In the genomic region with DNA sequence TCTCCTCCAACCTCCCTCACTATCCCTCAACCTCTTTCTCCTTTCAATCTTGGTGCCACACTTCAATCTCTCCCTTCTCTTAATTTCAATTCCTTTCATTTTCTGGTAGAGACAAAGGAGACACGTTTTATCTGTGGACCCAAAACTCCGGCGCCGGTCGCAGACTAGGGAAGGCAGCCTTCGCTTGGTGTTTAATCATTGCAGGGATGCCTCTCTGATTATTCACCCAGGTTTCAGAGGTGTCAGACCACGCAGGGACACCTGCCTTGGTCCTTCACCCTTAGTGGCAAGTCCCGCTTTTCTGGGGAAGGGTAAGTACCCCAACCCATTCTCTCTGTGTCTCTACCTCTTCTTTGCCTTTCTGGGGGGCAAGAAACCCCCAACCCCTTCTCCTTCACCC, we compare ENCODE assay signal across 17 cellular contexts. TPM values are rescaled to one million over a fixed set of nuclear protein-coding genes. Genes with fewer than 3 reads are reported as not detected.
"Had no signal": no experiment of that assay in that cellular context is flagged by ENCODE, and none has a peak within 500 bp of the region (broad histone marks: within the 10 kb centered on the region; RNA-seq: fewer than 3 reads in every experiment).

No MANE protein-coding gene starts in this region.

RNA-seq across cellular contexts. Expression of a gene that starts 31.8 kb away (rescaled TPM):
- total RNA-seq: natural killer cell, occipital lobe, osteoblast, pulmonary artery endothelial cell, smooth muscle cell, spleen had no signal

RNA-seq across cellular contexts. Expression of a gene that starts 37.8 kb away (rescaled TPM):
- total RNA-seq: natural killer cell, occipital lobe, osteoblast, pancreas, posterior vena cava, prostate gland, pulmonary artery endothelial cell, right atrium auricular region, sciatic nerve, smooth muscle cell, spleen, suprapubic skin, testis, transverse colon, upper lobe of right lung, urinary bladder, uterus had no signal

RNA-seq across cellular contexts. Expression of a gene that starts 55.1 kb away (rescaled TPM):
- total RNA-seq: natural killer cell, occipital lobe, osteoblast, pancreas, prostate gland, pulmonary artery endothelial cell, right atrium auricular region, sciatic nerve, smooth muscle cell, spleen, suprapubic skin, upper lobe of right lung, urinary bladder, uterus had no signal
